In the genomic region with DNA sequence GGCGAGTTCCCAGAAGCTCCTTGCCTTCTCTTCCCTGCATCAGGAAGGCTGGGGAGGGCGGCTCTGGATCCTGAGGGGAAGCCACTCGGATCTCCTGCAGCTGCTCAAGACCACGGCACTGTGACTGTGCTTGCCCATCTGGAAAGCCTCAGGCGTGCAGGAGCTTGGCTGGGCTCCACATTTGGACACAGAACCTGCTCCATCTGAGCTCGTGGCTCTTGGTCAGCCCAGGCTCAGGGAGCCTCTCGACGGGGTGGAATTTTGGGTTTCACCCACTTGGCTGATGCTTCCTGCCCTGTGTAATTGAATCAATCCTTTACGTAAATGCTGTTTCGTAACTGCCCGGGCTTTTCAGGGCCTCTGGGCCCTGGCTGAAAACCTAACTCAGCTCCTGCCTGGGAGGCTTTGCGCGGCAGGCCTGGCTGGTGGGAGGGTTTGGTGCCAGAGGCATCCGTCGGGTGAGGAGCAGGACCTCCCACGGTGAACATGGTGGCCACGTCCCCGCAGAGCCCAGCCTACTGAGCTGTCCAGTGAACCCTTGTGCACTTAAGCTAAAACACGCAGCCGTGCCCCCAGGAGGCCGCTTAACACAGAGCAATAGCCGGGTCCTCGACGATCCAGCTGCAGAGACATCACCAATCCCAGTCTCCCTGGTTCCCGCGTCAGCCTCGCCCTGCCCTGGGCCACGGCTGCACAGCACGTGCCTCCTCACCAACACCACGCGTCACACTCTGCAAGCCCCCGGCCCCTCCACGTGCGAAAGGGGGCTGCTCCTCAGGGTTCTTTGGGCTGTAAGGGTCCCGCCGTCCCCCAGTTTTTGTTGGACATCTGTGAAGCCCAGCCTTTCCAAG, we compare ENCODE assay signal across 10 cellular contexts.
A peak's percentile ranks its signal among the peaks of the same experiment; 100 is the strongest.
DNase-seq lines count a peak whose midpoint lies in the region; TF ChIP-seq lines count a peak whose summit lies in the region.
"Had no signal": no experiment of that assay in that cellular context is flagged by ENCODE, and none has a peak within 500 bp of the region (broad histone marks: within the 10 kb centered on the region; RNA-seq: fewer than 3 reads in every experiment).

No MANE protein-coding gene starts in this region.

- no peak for TF ChIP-seq CTCF in neutrophil (IDR thresholded peaks at IDR 0.05)
- no peak for TF ChIP-seq CTCF in GM13976 (IDR thresholded peaks at IDR 0.05; ENCODE audit: borderline replicate concordance, control extremely low read depth, extremely low read depth, insufficient read depth, missing control alignments)

- in situ Hi-C loops in GM13976 (cut with MboI; ENCODE audit: low sequenced_read_pairs, unreplicated experiment): no loop called here

- H3K27me3 ChIP-seq in neutrophil: peaks cover 11% of the 10 kb centered on the region

- peak overlapping the region in 1 of 2 experiments; percentile 29 for H3K4me3 ChIP-seq in neutrophil (ENCODE audit: low read depth in 1 of 2, low read length in 1 of 2)

- H3K4me1 ChIP-seq in neutrophil (ENCODE audit: control insufficient read depth in 1 of 2, insufficient read depth in 1 of 2, low read depth in 1 of 2, low read length in 1 of 2): peaks cover 20 to 25% of the 10 kb centered on the region in 2 experiments

- peak overlapping the region; percentile 79 for H3K27ac ChIP-seq in neutrophil
- H3K27ac ChIP-seq: C4-2B had no signal

- H3K9me3 ChIP-seq in neutrophil: no peaks in the 10 kb centered on the region

- no peaks in the 10 kb centered on the region for H3K36me3 ChIP-seq in neutrophil

- DNase-seq in AG08395 (ENCODE audit: low spot score) (peak; percentile 85), NOMO-1 (lab: John Stamatoyannopoulos, UW; ENCODE audit: unreplicated experiment in 2 of 2) (peak; percentile 77 to 78), fibroblast of the conjunctiva (ENCODE audit: low read depth) (peak; percentile 68), NCI-H1436 (lab: John Stamatoyannopoulos, UW) (no peak), T-helper 1 cell (no peak), 8988T (no peak), GM13976 (ENCODE audit: low spot score) (no peak)
- DNase-seq: activated CD4-positive, alpha-beta T cell treated with anti-CD3 and anti-CD28 coated beads for 1 hour had no signal

Comparison
In these comparisons a context has a peak if more than half of its experiments do, and no peak if none do; other contexts are left out.
1. DNase-seq: peak in AG08395 (single experiment), NOMO-1 (2 of 2) and fibroblast of the conjunctiva (single experiment); none in NCI-H1436 (single experiment), T-helper 1 cell (0 of 5), 8988T (single experiment) and GM13976 (single experiment).